Comparison of ENCODE assay signal across 17 cellular contexts in the genomic region with DNA sequence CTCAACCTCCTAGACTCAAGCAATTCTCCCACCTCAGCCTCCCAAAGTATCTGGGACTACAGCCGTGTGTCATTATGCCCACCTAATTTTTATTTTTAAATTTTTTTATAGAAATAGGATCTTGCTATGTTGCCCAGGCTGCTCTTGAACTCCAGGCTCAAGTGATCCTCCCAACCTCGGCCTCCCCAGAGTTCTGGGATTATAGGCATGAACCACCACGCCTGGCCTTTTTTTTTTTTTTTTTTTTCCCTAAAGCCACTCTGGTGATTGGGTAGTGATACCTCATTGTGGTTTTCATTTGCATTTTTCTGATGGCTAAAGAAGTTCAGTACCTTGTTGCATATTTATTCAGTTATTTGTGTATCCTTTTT. TPM values are rescaled to one million over a fixed set of nuclear protein-coding genes. Genes with fewer than 3 reads are reported as not detected.
DNase-seq lines count a peak whose midpoint lies in the region; ATAC-seq and TF ChIP-seq lines count a peak whose summit lies in the region.
"Had no signal": no experiment of that assay in that cellular context is flagged by ENCODE, and none has a peak within 500 bp of the region (broad histone marks: within the 10 kb centered on the region; RNA-seq: fewer than 3 reads in every experiment).

No MANE protein-coding gene starts in this region.

- CTCF ChIA-PET in CD4-positive, alpha-beta T cell (lab: Charles Lee): interaction anchor here (0.7 kb wide), 1 partner anchor 1108 kb away, joined by 3 read pairs; no protein-coding TSS in a partner anchor
- CTCF ChIA-PET in WTC11 (lab: Charles Lee): interaction anchor here (0.7 to 1.5 kb wide), 2 partner anchors 25 to 216 kb away, joined by 4 to 11 read pairs; no protein-coding TSS in a partner anchor

- no peak overlapping the region for H3K27ac Mint-ChIP-seq in CD4-positive, alpha-beta T cell
- H3K27ac Mint-ChIP-seq in WTC11 (peak overlapping the region; percentile 100; the same call in 1 of the 2 replicates), neural crest cell (ENCODE audit: unreplicated experiment) (no peak overlapping the region)
- H3K27ac Mint-ChIP-seq: B cell had no signal

- no peaks in the 10 kb centered on the region for H3K36me3 ChIP-seq in Peyer's patch

- no peak for TF ChIP-seq POLR2A in Peyer's patch (IDR thresholded peaks at IDR 0.05)

- H3K36me3 Mint-ChIP-seq in CD4-positive, alpha-beta T cell (ENCODE audit: low read depth): no peaks in the 10 kb centered on the region
- H3K36me3 Mint-ChIP-seq in WTC11 (no peaks in the 10 kb centered on the region), neural crest cell (ENCODE audit: low read depth) (no peaks in the 10 kb centered on the region)
- H3K36me3 Mint-ChIP-seq: CD4-positive, alpha-beta memory T cell had no signal

- H3K4me3 Mint-ChIP-seq in CD4-positive, alpha-beta T cell: peak overlapping the region; percentile 85
- H3K4me3 Mint-ChIP-seq in WTC11 (peak overlapping the region; percentile 97), neural crest cell (peak overlapping the region; percentile 86)

- intact Hi-C loops in CD4-positive, alpha-beta T cell (cut with DNase I, micrococcal nuclease): loop anchor here in 1 of 2 experiments (10.0 kb wide), 1 partner anchor 419 kb away; the partner anchor contains the start of gene GRB2

- peaks cover 9% of the 10 kb centered on the region for H3K27me3 ChIP-seq in CD4-positive, alpha-beta T cell (ENCODE audit: control insufficient read depth, insufficient read depth, low read length)
- H3K27me3 ChIP-seq in HL-60 (ENCODE audit: insufficient read depth, poor library complexity, severe bottlenecking): peaks cover under 1% of the 10 kb centered on the region
- H3K27me3 ChIP-seq in Peyer's patch: no peaks in the 10 kb centered on the region

- peaks cover 25% of the 10 kb centered on the region for H3K4me1 Mint-ChIP-seq in CD4-positive, alpha-beta T cell (ENCODE audit: low read depth)
- H3K4me1 Mint-ChIP-seq in WTC11 (peaks cover 23% of the 10 kb centered on the region), neural crest cell (peaks cover 24% of the 10 kb centered on the region)

- no peak overlapping the region for H3K27ac ChIP-seq in CD4-positive, alpha-beta T cell (ENCODE audit: low read depth, low read length)
- H3K27ac ChIP-seq in HL-60 (replicated peaks) (peak overlapping the region; percentile 74; the same call in 1 of the 2 replicates), Peyer's patch (no peak overlapping the region)

- TF ChIP-seq CTCF in CD4-positive, alpha-beta T cell (IDR thresholded peaks at IDR 0.05): no peak
- TF ChIP-seq CTCF in HL-60 (IDR thresholded peaks at IDR 0.05; ENCODE audit: insufficient read depth, low read length) (no peak), WTC11 (IDR thresholded peaks at IDR 0.05) (no peak), neural crest cell (conservative IDR thresholded peaks at IDR 0.05) (no peak), Peyer's patch (IDR thresholded peaks at IDR 0.05) (no peak)

- no peak overlapping the region for H3K4me3 ChIP-seq in HL-60 (replicated peaks; ENCODE audit: insufficient read depth, low read length)
- H3K4me3 ChIP-seq in Peyer's patch: no peak overlapping the region

- no peak for DNase-seq in CD4-positive, alpha-beta T cell
- DNase-seq in HL-60 (ENCODE audit: low read depth in 1 of 2, low spot score in 1 of 2) (no peak), WTC11 (ENCODE audit: low spot score) (no peak), neural crest cell (ENCODE audit: low read depth, low spot score) (no peak), Peyer's patch (no peak), NCI-H1092 (lab: John Stamatoyannopoulos, UW) (no peak)
- no peak for DNase-seq in activated naive CD4-positive, alpha-beta T cell (lab: John Stamatoyannopoulos, UW)
- DNase-seq: C1 segment of cervical spinal cord; CD4-positive, alpha-beta memory T cell; DMS79; HCEC 1CT had no signal

- no peaks in the 10 kb centered on the region for H3K9me3 Mint-ChIP-seq in CD4-positive, alpha-beta T cell
- H3K9me3 Mint-ChIP-seq in WTC11 (no peaks in the 10 kb centered on the region), neural crest cell (no peaks in the 10 kb centered on the region)

- H3K9me3 ChIP-seq in CD4-positive, alpha-beta T cell (ENCODE audit: control insufficient read depth, low read length): no peaks in the 10 kb centered on the region
- H3K9me3 ChIP-seq in Peyer's patch: no peaks in the 10 kb centered on the region

- H3K27me3 Mint-ChIP-seq in CD4-positive, alpha-beta T cell: peaks cover 4% of the 10 kb centered on the region
- H3K27me3 Mint-ChIP-seq in WTC11 (ENCODE audit: low read depth): peaks cover 10% of the 10 kb centered on the region
- no peaks in the 10 kb centered on the region for H3K27me3 Mint-ChIP-seq in neural crest cell (ENCODE audit: low read depth)

- ATAC-seq in CD4-positive, alpha-beta T cell (ENCODE audit: poor library complexity): no peak
- ATAC-seq in WTC11: no peak
- ATAC-seq in HG03175 (IDR thresholded peaks at IDR 0.05; ENCODE audit: unreplicated experiment): no peak
- ATAC-seq: GM12878 had no signal

- H3K4me1 ChIP-seq in Peyer's patch: peaks cover 4 to 40% (median 14%) of the 10 kb centered on the region in 4 donors

- POLR2A ChIA-PET in CD4-positive, alpha-beta T cell (lab: Charles Lee): interaction anchor here (1.3 kb wide), 1 partner anchor 26 kb away, joined by 7 read pairs; the partner anchor contains the start of gene MRPL58
- POLR2A ChIA-PET in WTC11 (lab: Charles Lee): no interaction called here

TF ChIP-seq in WTC11, 78 proteins besides CTCF, POLR2A, EP300 and RAD21:
- TF ChIP-seq, protein P1, sequence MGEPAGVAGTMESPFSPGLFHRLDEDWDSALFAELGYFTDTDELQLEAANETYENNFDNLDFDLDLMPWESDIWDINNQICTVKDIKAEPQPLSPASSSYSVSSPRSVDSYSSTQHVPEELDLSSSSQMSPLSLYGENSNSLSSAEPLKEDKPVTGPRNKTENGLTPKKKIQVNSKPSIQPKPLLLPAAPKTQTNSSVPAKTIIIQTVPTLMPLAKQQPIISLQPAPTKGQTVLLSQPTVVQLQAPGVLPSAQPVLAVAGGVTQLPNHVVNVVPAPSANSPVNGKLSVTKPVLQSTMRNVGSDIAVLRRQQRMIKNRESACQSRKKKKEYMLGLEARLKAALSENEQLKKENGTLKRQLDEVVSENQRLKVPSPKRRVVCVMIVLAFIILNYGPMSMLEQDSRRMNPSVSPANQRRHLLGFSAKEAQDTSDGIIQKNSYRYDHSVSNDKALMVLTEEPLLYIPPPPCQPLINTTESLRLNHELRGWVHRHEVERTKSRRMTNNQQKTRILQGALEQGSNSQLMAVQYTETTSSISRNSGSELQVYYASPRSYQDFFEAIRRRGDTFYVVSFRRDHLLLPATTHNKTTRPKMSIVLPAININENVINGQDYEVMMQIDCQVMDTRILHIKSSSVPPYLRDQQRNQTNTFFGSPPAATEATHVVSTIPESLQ (CRISPR knock-in tag; IDR thresholded peaks at IDR 0.05): no peak
- TF ChIP-seq AR (CRISPR knock-in tag; IDR thresholded peaks at IDR 0.05): no peak
- TF ChIP-seq ZNF121 (CRISPR knock-in tag; IDR thresholded peaks at IDR 0.05): peak; percentile 33; the same call in 1 of the 2 replicates

RNA-seq across cellular contexts. Expression of gene CDR2L, which starts 1.2 kb away (rescaled TPM):
- total RNA-seq in CD4-positive, alpha-beta T cell: under 1 TPM in 1 of 2 experiments, not detected in 1; 0.08 TPM
- total RNA-seq in WTC11 (2021): 28.6 to 31.3 TPM (median 31.0 TPM) in 3 replicates
- total RNA-seq in neural crest cell: 24.0 and 24.1 TPM in 2 replicates
- 10 to 100 TPM in 3 of 4 donors, 1 to 10 TPM in 1; 7.4 to 80.7 (median 53.9) TPM for total RNA-seq in Peyer's patch
- total RNA-seq: B cell had no signal

RNA-seq across cellular contexts. Expression of gene HID1, which starts 13.6 kb away (rescaled TPM):
- 10 to 100 TPM; 31.8 to 31.9 TPM for total RNA-seq in CD4-positive, alpha-beta T cell
- total RNA-seq in WTC11 (2021): 16.7 to 19.4 TPM (median 19.3 TPM) in 3 replicates
- 11.8 and 14.6 TPM in 2 replicates for total RNA-seq in neural crest cell
- total RNA-seq in Peyer's patch: 100 to 1,000 TPM in 3 of 4 donors, 10 to 100 TPM in 1; 80.0 to 148 (median 124) TPM

RNA-seq across cellular contexts. Expression of gene MRPL58, which starts 26.3 kb away (rescaled TPM):
- total RNA-seq in CD4-positive, alpha-beta T cell: 1 to 10 TPM; 5.4 to 7.1 TPM
- total RNA-seq in WTC11 (2021) (41.8 to 43.7 TPM (median 41.9 TPM) in 3 replicates), neural crest cell (35.3 and 37.6 TPM in 2 replicates), Peyer's patch (10 to 100 TPM; 17.3 to 42.7 (median 32.2) TPM)

RNA-seq across cellular contexts. Expression of gene OTOP3, which starts 50.5 kb away (rescaled TPM):
- not detected for total RNA-seq in CD4-positive, alpha-beta T cell
- not detected in 3 replicates for total RNA-seq in WTC11 (2021)
- total RNA-seq in neural crest cell: not detected in 2 replicates
- total RNA-seq in Peyer's patch: 1 to 10 TPM in 3 of 4 donors, not detected in 1; 5.2 to 9.3 (median 8.5) TPM
- total RNA-seq: B cell; CD4-positive, alpha-beta memory T cell; G401; GM12878; H1; HT-29 had no signal

Comparison
In these comparisons a context has a peak if more than half of its experiments do, and no peak if none do; other contexts are left out.
1. RNA of gene CDR2L, which starts 1.2 kb away (total RNA-seq): 7.4 to 80.7 TPM in Peyer's patch, 28.6 to 31.3 TPM in WTC11 and 24.0 to 24.1 TPM in neural crest cell; 0.08 TPM in CD4-positive, alpha-beta T cell; every median in the first group is over 4 times any median in the second.
2. Peak in every context shown above with its lines, with median percentiles within 50 percentile points of each other: H3K4me3 Mint-ChIP-seq.